ENCODE assay signal across 8 cellular contexts in genomic region chr9:76996700-76997099, GRCh38. TPM values are rescaled to one million over a fixed set of nuclear protein-coding genes. Genes with fewer than 3 reads are reported as not detected.
A peak's percentile ranks its signal among the peaks of the same experiment; 100 is the strongest.
DNase-seq lines count a peak whose midpoint lies in the region; ATAC-seq, FAIRE-seq and TF ChIP-seq lines count a peak whose summit lies in the region.

No MANE protein-coding gene starts in this region.

- H3K9me2 ChIP-seq in DOHH2 (replicated peaks; ENCODE audit: control insufficient read depth, low read length), result no peaks in the 10 kb centered on the region

- H3K27me3 ChIP-seq in DOHH2 (ENCODE audit: control insufficient read depth, low read length) (no peaks in the 10 kb centered on the region), GM12878 (replicated peaks in 1 of 2; ENCODE audit: control insufficient read depth in 2 of 2, insufficient read depth in 2 of 2, low read length in 1 of 2) (no peaks in the 10 kb centered on the region; a peak in 1 of 4 replicates), HepG2 (ENCODE audit: control insufficient read depth in 1 of 2, insufficient read depth in 2 of 2, low read length in 2 of 2) (no peaks in the 10 kb centered on the region)

- SMC1A ChIA-PET in GM12878 (lab: Charles Lee; ENCODE audit: uncharacterized antibody, unreplicated experiment), result interaction anchor here (0.7 kb wide), 1 partner anchor 169 kb away, joined by 3 read pairs; no protein-coding TSS in a partner anchor

- TF ChIP-seq RAD21 in Ishikawa (IDR thresholded peaks at IDR 0.05; ENCODE audit: low read depth), result peak; percentile 42; the same call in 1 of the 2 replicates
- peak; percentile 43 for TF ChIP-seq RAD21 in GM12878 (IDR thresholded peaks at IDR 0.05; ENCODE audit: insufficient read depth, low read depth, low read length)
- TF ChIP-seq RAD21 in HepG2 (CRISPR knock-in tag; IDR thresholded peaks at IDR 0.05), result peak; percentile 19; the same call in 1 of the 2 replicates

- TF ChIP-seq POLR2A in GM12878 (IDR thresholded peaks at IDR 0.05; ENCODE audit: low read depth, low read length), result no peak
- TF ChIP-seq POLR2A in HepG2 (IDR thresholded peaks at IDR 0.05; ENCODE audit: insufficient read depth in 1 of 2, low read depth in 2 of 2, low read length in 2 of 2), result no peak

- TF ChIP-seq EP300 in Ishikawa (IDR thresholded peaks at IDR 0.05; ENCODE audit: borderline replicate concordance) (no peak), GM12878 (IDR thresholded peaks at IDR 0.05; ENCODE audit: borderline replicate concordance in 1 of 2, control insufficient read depth in 1 of 2, low read depth in 2 of 2, low read length in 2 of 2) (no peak), HepG2 (IDR thresholded peaks at IDR 0.05; ENCODE audit: low read depth in 2 of 2, low read length in 2 of 2) (no peak), HepG2 (CRISPR knock-in tag; IDR thresholded peaks at IDR 0.05; ENCODE audit: borderline replicate concordance) (no peak)

- H3F3A ChIP-seq in DOHH2 (ENCODE audit: control insufficient read depth, insufficient read depth), result no peaks in the 10 kb centered on the region

- peak; percentile 82 for ATAC-seq in GM12878
- peak; percentile 96 for ATAC-seq in HepG2
- ATAC-seq in GM21390 (IDR thresholded peaks at IDR 0.05; ENCODE audit: unreplicated experiment), result no peak
- no peak for ATAC-seq in esophagus mucosa
- no peak for ATAC-seq in GM19395 (IDR thresholded peaks at IDR 0.05; ENCODE audit: unreplicated experiment)

- H3K27ac ChIP-seq in DOHH2 (ENCODE audit: low read depth, low read length), result no peak overlapping the region
- no peak overlapping the region for H3K27ac ChIP-seq in GM12878 (ENCODE audit: control insufficient read depth, insufficient read depth)
- H3K27ac ChIP-seq in HepG2 (ENCODE audit: extremely low read length, insufficient read depth, low read length), result no peak overlapping the region

- H2AFZ ChIP-seq in GM12878 (ENCODE audit: control insufficient read depth, low read depth, low read length) (no peak overlapping the region), HepG2 (ENCODE audit: low read length) (no peak overlapping the region)

- RAD21 ChIA-PET in GM12878 (lab: Charles Lee; ENCODE audit: unreplicated experiment), result interaction anchor here (1.6 kb wide), 1 partner anchor 186 kb away, joined by 17 read pairs; no protein-coding TSS in a partner anchor

- CTCF ChIA-PET in GM12878 (lab: Yijun Ruan, JAX) (interaction anchor here (0.7 to 6.2 kb wide), 4 partner anchors 8 to 248 kb away, joined by 3 to 56 read pairs (median 3); no protein-coding TSS in a partner anchor), HepG2 (lab: Yijun Ruan, JAX; ENCODE audit: low intra/inter-chr PET ratio, low total read pairs) (interaction anchor here (0.6 to 2.1 kb wide), 2 partner anchors 99 to 186 kb away, joined by 3 to 12 read pairs; no protein-coding TSS in a partner anchor)

- H3K9me3 ChIP-seq in DOHH2 (ENCODE audit: control insufficient read depth, insufficient read depth, low read length) (no peaks in the 10 kb centered on the region), GM12878 (replicated peaks; ENCODE audit: control insufficient read depth, insufficient read depth, low read length) (no peaks in the 10 kb centered on the region), HepG2 (ENCODE audit: low read length) (no peaks in the 10 kb centered on the region)

- H3K4me3 ChIP-seq in DOHH2 (ENCODE audit: low read length) (no peak overlapping the region), GM12878 (no peak overlapping the region), HepG2 (replicated peaks in 1 of 3; ENCODE audit: insufficient read depth in 1 of 3, low read depth in 2 of 3, low read length in 3 of 3) (no peak overlapping the region)

- no peak for FAIRE-seq in GM12878 (lab: Jason Lieb, UNC)
- FAIRE-seq in HepG2 (lab: Jason Lieb, UNC), result no peak

- H3K36me3 ChIP-seq in DOHH2 (ENCODE audit: control insufficient read depth, low read length) (no peaks in the 10 kb centered on the region), GM12878 (ENCODE audit: control insufficient read depth in 2 of 2, insufficient read depth in 2 of 2, low read length in 1 of 2) (no peaks in the 10 kb centered on the region), HepG2 (replicated peaks in 1 of 2; ENCODE audit: control insufficient read depth in 1 of 2, insufficient read depth in 2 of 2, low read length in 2 of 2) (no peaks in the 10 kb centered on the region)

- H4K20me1 ChIP-seq in DOHH2 (ENCODE audit: control insufficient read depth, insufficient read depth, low read depth, low read length) (no peaks in the 10 kb centered on the region), GM12878 (ENCODE audit: control insufficient read depth, insufficient read depth) (no peaks in the 10 kb centered on the region), HepG2 (ENCODE audit: insufficient read depth, low read length) (no peaks in the 10 kb centered on the region)

- no TSS peak for BruUV-seq in GM12878 (replicated peaks; lab: Mats Ljungman, UMichigan)
- no TSS peak for BruUV-seq in HepG2 (replicated peaks; lab: Mats Ljungman, UMichigan)

- 0% methylated on average over 6 of the region's 6 CpGs for WGBS in GM12878 (ENCODE audit: insufficient coverage, insufficient replicate concordance, low lambda C conversion rate, missing lambda C conversion rate)
- WGBS in HepG2 (ENCODE audit: low lambda C conversion rate), result 4% methylated on average over 5 of the region's 6 CpGs

- POLR2A ChIA-PET in GM12878 (lab: Charles Lee) (no interaction called here), HepG2 (lab: Yijun Ruan, JAX) (no interaction called here)

- H3K4me2 ChIP-seq in DOHH2 (ENCODE audit: low read length), result no peak overlapping the region
- no peak overlapping the region for H3K4me2 ChIP-seq in GM12878 (ENCODE audit: control insufficient read depth, insufficient read depth)
- H3K4me2 ChIP-seq in HepG2 (ENCODE audit: low read depth, low read length), result no peak overlapping the region

- no peaks in the 10 kb centered on the region for H3K4me1 ChIP-seq in DOHH2 (ENCODE audit: control insufficient read depth, low read length)
- H3K4me1 ChIP-seq in GM12878 (ENCODE audit: control insufficient read depth, insufficient read depth, low read length), result no peaks in the 10 kb centered on the region
- no peaks in the 10 kb centered on the region for H3K4me1 ChIP-seq in HepG2 (ENCODE audit: insufficient read depth, low read length)

- TF ChIP-seq CTCF in DOHH2 (IDR thresholded peaks at IDR 0.05; ENCODE audit: low read depth, low read length, poor library complexity, severe bottlenecking) (peak; percentile 44), GM12878 (IDR thresholded peaks at IDR 0.05 in 2 of 3, conservative IDR thresholded peaks at IDR 0.05 in 1 of 3; ENCODE audit: control insufficient read depth in 2 of 3, extremely low read depth in 1 of 3, insufficient read depth in 1 of 3, low read depth in 3 of 3, low read length in 3 of 3) (peak; percentile 42 to 54 (median 48); a peak in 4 of 6 replicates), HepG2 (CRISPR knock-in tag; IDR thresholded peaks at IDR 0.05) (peak; percentile 77)

- in situ Hi-C loops in GM12878 (cut with MboI), result no loop called here
- in situ Hi-C loops in HepG2 (cut with HindIII; ENCODE audit: extremely low pct_ligation_motif_present, low pct_unique_long_range_greater_than_20kb), result no loop called here

- intact Hi-C loops in GM12878 (cut with micrococcal nuclease; ENCODE audit: unreplicated experiment) (no loop called here), HepG2 (cut with micrococcal nuclease; ENCODE audit: unreplicated experiment) (loop anchor here (1.0 kb wide), 2 partner anchors 186 to 240 kb away; no protein-coding TSS in a partner anchor)

- DNase-seq in GM12878 (ENCODE audit: low read depth, low spot score) (no peak), HepG2 (ENCODE audit: low spot score) (peak; percentile 12)
- no peak for DNase-seq in effector CD4-positive, alpha-beta T cell

- H3K79me2 ChIP-seq in DOHH2 (ENCODE audit: control insufficient read depth, low read length) (no peaks in the 10 kb centered on the region), GM12878 (ENCODE audit: control insufficient read depth, insufficient read depth, low read length) (no peaks in the 10 kb centered on the region), HepG2 (ENCODE audit: insufficient read depth, low read length) (no peaks in the 10 kb centered on the region)

- H3K9ac ChIP-seq in GM12878 (ENCODE audit: control insufficient read depth, insufficient read depth, low read length) (no peak overlapping the region), HepG2 (ENCODE audit: insufficient read depth, low read depth, low read length) (no peak overlapping the region)

RNA-seq across cellular contexts. Expression of gene FOXB2, which starts 22.8 kb away (rescaled TPM):
- total RNA-seq in GM12878 (2013; cell fraction: nucleolus; rRNA removed), result not detected in 2 replicates
- total RNA-seq in GM12878 (2014; rRNA removed), result not detected in 2 replicates
- total RNA-seq in GM12878 (2014; rRNA removed; fragmentation: Illumina TruSeq; extraction: Trizol), result not detected in 2 replicates
- not detected in 2 replicates for total RNA-seq in GM12878 (2021)
- polyA plus RNA-seq in GM12878 (2011; ENCODE audit: low read depth), result not detected
- polyA plus RNA-seq in GM12878 (2011; rRNA removed), result not detected in 2 replicates
- polyA plus RNA-seq in GM12878 (2011; cell fraction: cytosol; rRNA removed), result not detected in 2 replicates
- not detected in 2 replicates for polyA plus RNA-seq in GM12878 (2011; cell fraction: nucleus; rRNA removed)
- polyA plus RNA-seq in GM12878 (2012), result not detected in 2 replicates
- not detected in 2 replicates for polyA plus RNA-seq in GM12878 (2014; fragmentation: Illumina TruSeq; extraction: Trizol)
- polyA plus RNA-seq in GM12878 (2014; fragmentation: Nextera tagmentation; extraction: Ambion mirVana), result not detected
- not detected in 2 replicates for polyA plus RNA-seq in GM12878 (2014; rRNA removed)
- not detected for polyA plus RNA-seq in GM12878 (2016; fragmentation: Nextera tagmentation; extraction: Ambion mirVana)
- polyA minus RNA-seq in GM12878 (2011; rRNA and poly(A)+ RNA removed), result not detected in 2 replicates
- polyA minus RNA-seq in GM12878 (2011; cell fraction: cytosol; rRNA and poly(A)+ RNA removed), result not detected in 2 replicates
- polyA minus RNA-seq in GM12878 (2011; cell fraction: nucleus; rRNA and poly(A)+ RNA removed), result not detected in 2 replicates
- not detected in 2 replicates for total RNA-seq in HepG2 (2016; rRNA removed; fragmentation: Illumina TruSeq; extraction: Trizol)
- total RNA-seq in HepG2 (2016; cell fraction: cytosol; rRNA removed; fragmentation: Illumina TruSeq; extraction: Trizol; ENCODE audit: low read depth), result not detected in 2 replicates
- total RNA-seq in HepG2 (2016; cell fraction: insoluble cytoplasmic fraction; rRNA removed; fragmentation: Illumina TruSeq; extraction: Trizol), result not detected in 2 replicates
- not detected in 2 replicates for total RNA-seq in HepG2 (2016; cell fraction: membrane; rRNA removed; fragmentation: Illumina TruSeq; extraction: Trizol)
- not detected in 2 replicates for total RNA-seq in HepG2 (2016; cell fraction: nucleus; rRNA removed; fragmentation: Illumina TruSeq; extraction: Trizol)
- not detected in 2 replicates for polyA plus RNA-seq in HepG2 (2011; rRNA removed)
- polyA plus RNA-seq in HepG2 (2011; cell fraction: cytosol; rRNA removed), result not detected in 2 replicates
- not detected in 2 replicates for polyA plus RNA-seq in HepG2 (2011; cell fraction: nucleus; rRNA removed)
- polyA plus RNA-seq in HepG2 (2012), result not detected in 2 replicates
- not detected in 2 replicates for polyA plus RNA-seq in HepG2 (2016; cell fraction: cytosol; fragmentation: Illumina TruSeq; extraction: Trizol; ENCODE audit: low read depth)
- polyA plus RNA-seq in HepG2 (2016; cell fraction: insoluble cytoplasmic fraction; fragmentation: Illumina TruSeq; extraction: Trizol; ENCODE audit: low read depth), result not detected in 2 replicates
- not detected in 2 replicates for polyA plus RNA-seq in HepG2 (2016; cell fraction: membrane; fragmentation: Illumina TruSeq; extraction: Trizol; ENCODE audit: low read depth)
- polyA plus RNA-seq in HepG2 (2016; cell fraction: nucleus; fragmentation: Illumina TruSeq; extraction: Trizol; ENCODE audit: insufficient read depth, low read depth), result not detected in 2 replicates
- polyA minus RNA-seq in HepG2 (2011; rRNA and poly(A)+ RNA removed; ENCODE audit: low replicate concordance), result not detected in 2 replicates
- not detected in 2 replicates for polyA minus RNA-seq in HepG2 (2011; cell fraction: cytosol; rRNA and poly(A)+ RNA removed)
- polyA minus RNA-seq in HepG2 (2011; cell fraction: nucleus; rRNA and poly(A)+ RNA removed), result not detected in 2 replicates
- not detected for total RNA-seq in esophagus mucosa

Comparison
In these comparisons a context has a peak if more than half of its experiments do, and no peak if none do; other contexts are left out.
1. ATAC-seq: peak in GM12878 (single experiment) and HepG2 (single experiment); none in GM21390 (single experiment), esophagus mucosa (single experiment) and GM19395 (single experiment).
2. Peak in every context shown above with its lines, with median percentiles within 50 percentile points of each other: CTCF ChIP-seq.